Comparison of ENCODE assay signal across 1 cellular context in the genomic region with DNA sequence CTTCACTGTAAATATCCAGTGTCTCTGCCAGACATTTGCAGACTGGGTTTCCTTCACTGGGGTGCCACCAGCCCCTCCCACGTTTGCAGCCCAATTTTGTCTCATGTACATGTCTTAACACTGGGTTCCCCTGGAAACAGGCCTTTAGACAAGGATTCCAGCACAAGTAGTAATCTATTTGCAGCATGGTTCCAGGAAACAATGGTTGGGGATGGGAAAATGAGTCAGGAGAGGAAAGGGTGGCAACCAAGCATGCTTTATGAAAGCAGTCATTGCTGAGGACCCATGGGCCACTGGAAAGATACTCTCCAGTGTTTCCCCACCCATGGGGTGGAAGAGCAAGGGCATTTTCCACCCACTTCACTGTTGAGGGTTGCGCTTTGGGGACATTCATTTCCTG.
TF ChIP-seq lines count a peak whose summit lies in the region.

No MANE protein-coding gene starts in this region.

TF ChIP-seq in IMR-90, 13 proteins besides CTCF, POLR2A, EP300 and RAD21:
- TF ChIP-seq MXI1 (IDR thresholded peaks at IDR 0.05; ENCODE audit: borderline replicate concordance, low read depth, low read length) (no peak), SMC3 (IDR thresholded peaks at IDR 0.05; ENCODE audit: low read depth, low read length) (no peak), CHD1 (IDR thresholded peaks at IDR 0.05; ENCODE audit: low read depth, low read length) (no peak), FOS (IDR thresholded peaks at IDR 0.05; ENCODE audit: low read depth, low read length) (no peak), RCOR1 (IDR thresholded peaks at IDR 0.05; ENCODE audit: insufficient replicate concordance, low read length) (no peak), RFX5 (IDR thresholded peaks at IDR 0.05; ENCODE audit: low read depth, low read length) (no peak), MAFK (IDR thresholded peaks at IDR 0.05; ENCODE audit: low read depth, low read length) (no peak), BHLHE40 (IDR thresholded peaks at IDR 0.05; ENCODE audit: low read depth, low read length) (no peak), NFE2L2 (IDR thresholded peaks at IDR 0.05; ENCODE audit: low read depth, low read length) (no peak), CEBPB (IDR thresholded peaks at IDR 0.05; ENCODE audit: low read depth, low read length) (no peak; the same call in 1 of the 2 replicates), MAZ (IDR thresholded peaks at IDR 0.05; ENCODE audit: borderline replicate concordance, low read depth, low read length) (no peak)
- TF ChIP-seq, protein P1, sequence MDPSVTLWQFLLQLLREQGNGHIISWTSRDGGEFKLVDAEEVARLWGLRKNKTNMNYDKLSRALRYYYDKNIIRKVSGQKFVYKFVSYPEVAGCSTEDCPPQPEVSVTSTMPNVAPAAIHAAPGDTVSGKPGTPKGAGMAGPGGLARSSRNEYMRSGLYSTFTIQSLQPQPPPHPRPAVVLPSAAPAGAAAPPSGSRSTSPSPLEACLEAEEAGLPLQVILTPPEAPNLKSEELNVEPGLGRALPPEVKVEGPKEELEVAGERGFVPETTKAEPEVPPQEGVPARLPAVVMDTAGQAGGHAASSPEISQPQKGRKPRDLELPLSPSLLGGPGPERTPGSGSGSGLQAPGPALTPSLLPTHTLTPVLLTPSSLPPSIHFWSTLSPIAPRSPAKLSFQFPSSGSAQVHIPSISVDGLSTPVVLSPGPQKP (IDR thresholded peaks at IDR 0.05; ENCODE audit: borderline replicate concordance, low read depth, low read length), result no peak
- TF ChIP-seq, protein P2, sequence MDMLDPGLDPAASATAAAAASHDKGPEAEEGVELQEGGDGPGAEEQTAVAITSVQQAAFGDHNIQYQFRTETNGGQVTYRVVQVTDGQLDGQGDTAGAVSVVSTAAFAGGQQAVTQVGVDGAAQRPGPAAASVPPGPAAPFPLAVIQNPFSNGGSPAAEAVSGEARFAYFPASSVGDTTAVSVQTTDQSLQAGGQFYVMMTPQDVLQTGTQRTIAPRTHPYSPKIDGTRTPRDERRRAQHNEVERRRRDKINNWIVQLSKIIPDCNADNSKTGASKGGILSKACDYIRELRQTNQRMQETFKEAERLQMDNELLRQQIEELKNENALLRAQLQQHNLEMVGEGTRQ (IDR thresholded peaks at IDR 0.05; ENCODE audit: low read depth, low read length), result no peak
